In the genomic region with DNA sequence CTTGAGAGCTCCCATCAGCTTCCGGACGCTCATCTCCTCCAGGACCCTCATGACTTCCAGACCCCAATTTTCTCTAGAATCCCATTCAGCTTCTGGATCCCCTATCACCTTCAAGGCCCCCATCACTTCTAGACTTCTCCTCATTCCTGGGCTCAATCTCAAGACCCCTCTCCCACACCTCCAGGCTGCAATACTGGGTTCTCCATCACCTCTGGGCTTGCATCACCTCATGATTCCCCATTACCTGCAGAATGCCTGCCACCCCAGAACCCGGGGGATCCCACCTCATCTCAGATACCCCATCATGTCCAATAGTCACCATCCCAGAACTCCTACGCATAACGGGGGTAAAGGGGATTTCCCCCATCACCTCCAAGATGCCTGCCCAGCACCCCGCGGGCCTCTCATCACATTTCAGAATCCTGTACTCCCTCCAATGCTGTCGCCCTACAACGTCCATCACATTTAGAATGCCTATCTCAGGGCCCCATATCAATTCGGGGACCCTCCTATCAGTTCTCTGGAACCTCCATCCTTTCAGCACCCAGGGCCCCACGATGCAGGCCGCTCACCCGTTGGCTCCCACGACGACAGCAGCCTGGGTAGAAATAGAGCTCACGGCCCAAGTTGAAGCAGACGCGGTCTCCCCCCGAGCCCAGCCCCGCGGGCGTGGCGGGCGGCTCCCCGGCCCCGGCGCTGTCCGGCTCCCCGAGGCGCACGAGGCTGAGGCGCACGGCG, we compare ENCODE assay signal across 8 cellular contexts. TPM values are rescaled to one million over a fixed set of nuclear protein-coding genes. Genes with fewer than 3 reads are reported as not detected.
DNase-seq lines count a peak whose midpoint lies in the region; ATAC-seq, FAIRE-seq and TF ChIP-seq lines count a peak whose summit lies in the region.

No MANE protein-coding gene starts in this region.

- peaks cover 26% of the 10 kb centered on the region for H3K4me1 ChIP-seq in DOHH2 (ENCODE audit: control insufficient read depth, low read length)
- peaks cover 7 to 12% of the 10 kb centered on the region in 2 donors for H3K4me1 ChIP-seq in kidney (ENCODE audit: control insufficient read depth in 1 of 2, insufficient read depth in 1 of 2, low read depth in 1 of 2, low read length in 2 of 2)
- peaks cover 24% of the 10 kb centered on the region for H3K4me1 ChIP-seq in suprapubic skin

- no peaks in the 10 kb centered on the region for H3K27me3 ChIP-seq in DOHH2 (ENCODE audit: control insufficient read depth, low read length)
- H3K27me3 ChIP-seq in suprapubic skin: no peaks in the 10 kb centered on the region

- peak overlapping the region; percentile 87 for H3K4me2 ChIP-seq in DOHH2 (ENCODE audit: low read length)

- no peak for TF ChIP-seq CTCF in DOHH2 (IDR thresholded peaks at IDR 0.05; ENCODE audit: low read depth, low read length, poor library complexity, severe bottlenecking)
- TF ChIP-seq CTCF in kidney (IDR thresholded peaks at IDR 0.05; ENCODE audit: borderline replicate concordance, extremely low read depth, insufficient read depth): no peak
- TF ChIP-seq CTCF in suprapubic skin (IDR thresholded peaks at IDR 0.05): no peak

- H3K4me3 ChIP-seq in DOHH2 (ENCODE audit: low read length) (peak overlapping the region; percentile 93), kidney (ENCODE audit: low read length in 2 of 2) (peak overlapping the region; percentile 63 to 88), suprapubic skin (peak overlapping the region; percentile 78)

- no peaks in the 10 kb centered on the region for H3K9me2 ChIP-seq in DOHH2 (replicated peaks; ENCODE audit: control insufficient read depth, low read length)

- intact Hi-C loops in kidney (cut with DNase I): no loop called here

- TF ChIP-seq POLR2A in suprapubic skin (IDR thresholded peaks at IDR 0.05): no peak

- H3K27ac ChIP-seq in DOHH2 (ENCODE audit: low read depth, low read length): no peak overlapping the region
- H3K27ac ChIP-seq in kidney (ENCODE audit: low read depth in 2 of 2, low read length in 2 of 2): no peak overlapping the region
- peak overlapping the region; percentile 82 for H3K27ac ChIP-seq in suprapubic skin

- ATAC-seq in HG02588 (IDR thresholded peaks at IDR 0.05; ENCODE audit: unreplicated experiment): peak; percentile 23
- no peak for ATAC-seq in HG02763 (IDR thresholded peaks at IDR 0.05; ENCODE audit: unreplicated experiment)

- peaks cover 38% of the 10 kb centered on the region for H3K4me1 Mint-ChIP-seq in activated naive CD4-positive, alpha-beta T cell treated with anti-CD3 and anti-CD28 coated beads, Interleukin-2, amount 50 U/mL, for 24 hours

- no peak for FAIRE-seq in kidney (lab: Jason Lieb, UNC)

- H3K27ac Mint-ChIP-seq in activated naive CD4-positive, alpha-beta T cell treated with anti-CD3 and anti-CD28 coated beads, Interleukin-2, amount 50 U/mL, for 24 hours: peak overlapping the region; percentile 82

- DNase-seq in kidney (peak; percentile 77), suprapubic skin (ENCODE audit: low spot score in 2 of 2) (no peak), NCI-H345 treated with DMSO at 0.1 percent for 48 hours (lab: John Stamatoyannopoulos, UW; ENCODE audit: unreplicated experiment) (no peak), 8988T (no peak)

- H4K20me1 ChIP-seq in DOHH2 (ENCODE audit: control insufficient read depth, insufficient read depth, low read depth, low read length): no peaks in the 10 kb centered on the region

- H3K9me3 Mint-ChIP-seq in activated naive CD4-positive, alpha-beta T cell treated with anti-CD3 and anti-CD28 coated beads, Interleukin-2, amount 50 U/mL, for 24 hours: no peaks in the 10 kb centered on the region

- TF ChIP-seq EP300 in suprapubic skin (IDR thresholded peaks at IDR 0.05): no peak

- peaks cover 6% of the 10 kb centered on the region for H3K27me3 Mint-ChIP-seq in activated naive CD4-positive, alpha-beta T cell treated with anti-CD3 and anti-CD28 coated beads, Interleukin-2, amount 50 U/mL, for 24 hours

- WGBS in suprapubic skin: 13% methylated on average over 14 of the region's 34 CpGs

- H3K36me3 Mint-ChIP-seq in activated naive CD4-positive, alpha-beta T cell treated with anti-CD3 and anti-CD28 coated beads, Interleukin-2, amount 50 U/mL, for 24 hours: peaks cover 18% of the 10 kb centered on the region

- H3K36me3 ChIP-seq in DOHH2 (ENCODE audit: control insufficient read depth, low read length): peaks cover 27% of the 10 kb centered on the region
- peaks cover 10 to 18% of the 10 kb centered on the region in 2 donors for H3K36me3 ChIP-seq in kidney (ENCODE audit: control insufficient read depth in 1 of 2, insufficient read depth in 2 of 2, low read length in 2 of 2)
- H3K36me3 ChIP-seq in suprapubic skin: peaks cover 27% of the 10 kb centered on the region

- H3K9ac ChIP-seq in kidney (ENCODE audit: low read length in 2 of 2): peak overlapping the region; percentile 58 to 81

- peaks cover 16% of the 10 kb centered on the region for H3K79me2 ChIP-seq in DOHH2 (ENCODE audit: control insufficient read depth, low read length)

- peak overlapping the region; percentile 92 for H3K4me3 Mint-ChIP-seq in activated naive CD4-positive, alpha-beta T cell treated with anti-CD3 and anti-CD28 coated beads, Interleukin-2, amount 50 U/mL, for 24 hours

- H3K9me3 ChIP-seq in DOHH2 (ENCODE audit: control insufficient read depth, insufficient read depth, low read length) (no peaks in the 10 kb centered on the region), kidney (ENCODE audit: control insufficient read depth in 1 of 2, low read length in 2 of 2) (no peaks in the 10 kb centered on the region), suprapubic skin (no peaks in the 10 kb centered on the region)

- H3F3A ChIP-seq in DOHH2 (ENCODE audit: control insufficient read depth, insufficient read depth): no peaks in the 10 kb centered on the region

RNA-seq across cellular contexts. Expression of gene DMWD, which starts 0.7 kb away (rescaled TPM):
- 60.9 TPM for total RNA-seq in kidney
- polyA plus RNA-seq in kidney (ENCODE audit: insufficient read depth, low read depth, low replicate concordance): 22.2 TPM
- total RNA-seq in suprapubic skin: 10 to 100 TPM; 22.7 to 40.6 (median 32.0) TPM

RNA-seq across cellular contexts. Expression of gene DMPK, which starts 9.6 kb away (rescaled TPM):
- total RNA-seq in kidney: 63.0 TPM
- polyA plus RNA-seq in kidney (ENCODE audit: insufficient read depth, low read depth, low replicate concordance): 31.3 TPM
- total RNA-seq in suprapubic skin: 10 to 100 TPM; 15.0 to 27.3 (median 20.3) TPM

RNA-seq across cellular contexts. Expression of gene SIX5, which starts 22.9 kb away (rescaled TPM):
- total RNA-seq in kidney: 19.4 TPM
- 15.2 TPM for polyA plus RNA-seq in kidney (ENCODE audit: insufficient read depth, low read depth, low replicate concordance)
- total RNA-seq in suprapubic skin: 10 to 100 TPM; 10.5 to 14.7 (median 14.3) TPM

RNA-seq across cellular contexts. Expression of gene RSPH6A, which starts 23.2 kb away (rescaled TPM):
- 0.13 TPM for total RNA-seq in kidney
- not detected for polyA plus RNA-seq in kidney (ENCODE audit: insufficient read depth, low read depth, low replicate concordance)
- total RNA-seq in suprapubic skin: under 1 TPM in 2 of 4 donors, not detected in 2; 0.38 to 0.68 TPM

RNA-seq across cellular contexts. Expression of gene MEIOSIN, which starts 58.7 kb away (rescaled TPM):
- total RNA-seq in kidney (not detected), suprapubic skin (not detected)
- polyA plus RNA-seq in kidney (ENCODE audit: insufficient read depth, low read depth, low replicate concordance): not detected
